In the genomic region with DNA sequence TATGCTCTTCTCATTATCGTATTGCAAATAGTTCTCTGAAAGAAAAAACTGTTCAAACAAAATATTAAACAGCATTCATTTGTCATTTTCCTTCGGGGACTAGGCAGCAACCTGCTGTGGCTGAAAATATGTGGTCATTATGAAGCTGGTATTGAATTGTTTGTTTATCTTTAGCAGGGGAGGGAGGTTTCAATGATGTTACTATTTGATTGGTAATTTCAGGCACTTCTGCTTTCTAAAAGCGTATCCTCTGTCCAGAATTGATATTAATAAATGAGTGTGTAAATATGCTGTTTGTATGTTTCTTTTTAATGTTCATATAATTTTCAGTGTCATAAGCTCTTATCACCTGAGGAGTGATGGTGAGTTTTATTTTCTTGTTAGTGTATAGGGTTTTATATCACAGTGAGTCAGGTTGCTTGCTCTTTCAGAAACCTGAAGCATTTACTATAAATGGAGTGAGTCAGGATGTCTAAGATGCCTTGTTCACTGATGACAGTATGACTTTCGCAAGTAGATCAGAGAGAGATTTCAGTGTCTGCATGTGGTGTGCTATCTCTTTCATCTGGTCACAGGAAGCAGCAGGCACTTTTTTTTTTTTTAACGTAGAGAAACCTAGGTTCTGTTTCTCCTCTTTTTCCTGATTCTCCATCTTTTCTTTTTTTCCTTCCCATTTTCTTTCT, we compare ENCODE assay signal across 11 cellular contexts.
DNase-seq lines count a peak whose midpoint lies in the region; ATAC-seq and TF ChIP-seq lines count a peak whose summit lies in the region.
"Had no signal": no experiment of that assay in that cellular context is flagged by ENCODE, and none has a peak within 500 bp of the region (broad histone marks: within the 10 kb centered on the region; RNA-seq: fewer than 3 reads in every experiment).

No MANE protein-coding gene starts in this region.

- H3K27ac Mint-ChIP-seq in activated naive CD8-positive, alpha-beta T cell treated with anti-CD3 and anti-CD28 coated beads, Interleukin-2, amount 50 U/mL, for 24 hours, result no peak overlapping the region
- no peak overlapping the region for H3K27ac Mint-ChIP-seq in activated naive CD8-positive, alpha-beta T cell treated with anti-CD3 and anti-CD28 coated beads for 36 hours
- H3K27ac Mint-ChIP-seq: CD8-positive, alpha-beta T cell had no signal

- peaks cover 0 to 6% (median 2%) of the 10 kb centered on the region in 5 donors for H3K9me3 ChIP-seq in subcutaneous abdominal adipose tissue (ENCODE audit: control insufficient read depth in 5 of 5, low read length in 5 of 5)

- peak; percentile 43 for ATAC-seq in activated naive CD8-positive, alpha-beta T cell treated with anti-CD3 and anti-CD28 coated beads, Interleukin-2, amount 50 U/mL, for 24 hours
- ATAC-seq: CD8-positive, alpha-beta T cell; esophagus mucosa had no signal

- H3K27me3 ChIP-seq in subcutaneous abdominal adipose tissue (ENCODE audit: control insufficient read depth in 5 of 5, insufficient read depth in 4 of 5, low read length in 5 of 5), result no peaks in the 10 kb centered on the region

- H3K27me3 Mint-ChIP-seq in activated naive CD8-positive, alpha-beta T cell treated with anti-CD3 and anti-CD28 coated beads, Interleukin-2, amount 50 U/mL, for 24 hours, result no peaks in the 10 kb centered on the region
- no peaks in the 10 kb centered on the region for H3K27me3 Mint-ChIP-seq in activated naive CD8-positive, alpha-beta T cell treated with anti-CD3 and anti-CD28 coated beads for 36 hours

- no peaks in the 10 kb centered on the region for H3K4me1 Mint-ChIP-seq in activated naive CD8-positive, alpha-beta T cell treated with anti-CD3 and anti-CD28 coated beads, Interleukin-2, amount 50 U/mL, for 24 hours
- H3K4me1 Mint-ChIP-seq in activated naive CD8-positive, alpha-beta T cell treated with anti-CD3 and anti-CD28 coated beads for 36 hours, result no peaks in the 10 kb centered on the region

- H3K27ac ChIP-seq in subcutaneous abdominal adipose tissue (ENCODE audit: low read depth, low read length), result peak overlapping the region; percentile 12

- no peak for DNase-seq in activated naive CD8-positive, alpha-beta T cell treated with anti-CD3 and anti-CD28 coated beads, Interleukin-2, amount 50 U/mL, for 24 hours
- no peak for DNase-seq in activated naive CD8-positive, alpha-beta T cell treated with anti-CD3 and anti-CD28 coated beads for 36 hours
- DNase-seq in NCI-H748 treated with DMSO at 0.1 percent for 48 hours (lab: John Stamatoyannopoulos, UW), result peak; percentile 93
- DNase-seq in epithelial cell of esophagus (ENCODE audit: low read depth), result peak; percentile 79
- DNase-seq in DMS 273 treated with DMSO at 0.1 percent for 48 hours (lab: John Stamatoyannopoulos, UW), result no peak
- DNase-seq in ecto neural progenitor cell (ENCODE audit: low spot score), result no peak
- DNase-seq in activated naive CD4-positive, alpha-beta T cell (lab: John Stamatoyannopoulos, UW), result no peak
- DNase-seq: activated effector memory CD4-positive, alpha-beta T cell treated with Interleukin-2 at 50 U/mL for 16 hours; CD8-positive, alpha-beta T cell had no signal

- no peak overlapping the region for H3K4me3 Mint-ChIP-seq in activated naive CD8-positive, alpha-beta T cell treated with anti-CD3 and anti-CD28 coated beads, Interleukin-2, amount 50 U/mL, for 24 hours
- H3K4me3 Mint-ChIP-seq in activated naive CD8-positive, alpha-beta T cell treated with anti-CD3 and anti-CD28 coated beads for 36 hours, result no peak overlapping the region
- H3K4me3 Mint-ChIP-seq: CD8-positive, alpha-beta T cell had no signal

- no peaks in the 10 kb centered on the region for H3K9me3 Mint-ChIP-seq in activated naive CD8-positive, alpha-beta T cell treated with anti-CD3 and anti-CD28 coated beads, Interleukin-2, amount 50 U/mL, for 24 hours
- H3K9me3 Mint-ChIP-seq in activated naive CD8-positive, alpha-beta T cell treated with anti-CD3 and anti-CD28 coated beads for 36 hours, result peaks cover 3% of the 10 kb centered on the region

- no peak overlapping the region for H3K4me3 ChIP-seq in epithelial cell of esophagus (ENCODE audit: low read length)
- no peak overlapping the region for H3K4me3 ChIP-seq in subcutaneous abdominal adipose tissue (ENCODE audit: low read depth in 1 of 5, low read length in 5 of 5)

- H3K4me1 ChIP-seq in subcutaneous abdominal adipose tissue (ENCODE audit: control insufficient read depth in 5 of 5, insufficient read depth in 5 of 5, low read length in 5 of 5), result peaks cover 0 to 23% (median 0%) of the 10 kb centered on the region in 5 donors

- H3K9ac ChIP-seq in subcutaneous abdominal adipose tissue (ENCODE audit: low read length in 5 of 5), result no peak overlapping the region

- no peak for TF ChIP-seq CTCF in epithelial cell of esophagus (IDR thresholded peaks at IDR 0.05; ENCODE audit: insufficient read depth, low read depth, low read length, missing control alignments)

- H3K36me3 Mint-ChIP-seq in activated naive CD8-positive, alpha-beta T cell treated with anti-CD3 and anti-CD28 coated beads, Interleukin-2, amount 50 U/mL, for 24 hours (ENCODE audit: low read depth), result no peaks in the 10 kb centered on the region
- H3K36me3 Mint-ChIP-seq in activated naive CD8-positive, alpha-beta T cell treated with anti-CD3 and anti-CD28 coated beads for 36 hours, result no peaks in the 10 kb centered on the region
- H3K36me3 Mint-ChIP-seq: CD8-positive, alpha-beta T cell had no signal

- H3K36me3 ChIP-seq in subcutaneous abdominal adipose tissue (ENCODE audit: control insufficient read depth in 5 of 5, insufficient read depth in 5 of 5, low read length in 5 of 5), result peaks cover 0 to 3% (median 0%) of the 10 kb centered on the region in 5 donors

Comparison
In these comparisons a context has a peak if more than half of its experiments do, and no peak if none do; other contexts are left out.
1. DNase-seq: peak in NCI-H748 treated with DMSO at 0.1 percent for 48 hours (single experiment) and epithelial cell of esophagus (single experiment); none in activated naive CD8-positive, alpha-beta T cell treated with anti-CD3 and anti-CD28 coated beads, Interleukin-2, amount 50 U/mL, for 24 hours (single experiment), activated naive CD8-positive, alpha-beta T cell treated with anti-CD3 and anti-CD28 coated beads for 36 hours (single experiment), DMS 273 treated with DMSO at 0.1 percent for 48 hours (single experiment), ecto neural progenitor cell (single experiment) and activated naive CD4-positive, alpha-beta T cell (0 of 4).